ENCODE assay signal across 27 cellular contexts in the genomic region with DNA sequence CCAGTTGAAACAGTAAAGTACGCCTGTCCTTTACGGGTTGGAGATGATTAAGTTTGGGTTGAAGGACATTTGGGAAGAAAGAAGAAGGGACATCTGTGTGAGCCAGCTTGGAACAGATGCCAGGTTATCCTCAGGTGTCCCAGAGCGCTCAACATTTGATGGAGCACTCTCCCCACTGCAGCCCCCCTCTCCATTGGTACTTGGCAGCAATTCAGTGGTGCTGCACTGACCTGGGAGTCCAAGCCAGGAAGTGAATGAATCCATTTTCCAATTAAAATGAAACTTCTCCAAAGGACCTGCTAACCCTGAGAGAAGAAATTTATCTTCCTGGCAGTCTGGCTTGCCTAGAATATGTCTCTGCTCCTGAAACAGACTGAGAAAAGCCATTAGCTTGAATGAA.
"Had no signal": no experiment of that assay in that cellular context is flagged by ENCODE, and none has a peak within 500 bp of the region (broad histone marks: within the 10 kb centered on the region; RNA-seq: fewer than 3 reads in every experiment).

No MANE protein-coding gene starts in this region.

- H3K27me3 ChIP-seq: body of pancreas, brain microvascular endothelial cell, breast epithelium had no signal

- H3K4me1 ChIP-seq: breast epithelium had no signal

- H3K27ac ChIP-seq: body of pancreas, brain microvascular endothelial cell, breast epithelium, WERI-Rb-1 had no signal

- H3K4me3 ChIP-seq: body of pancreas, breast epithelium had no signal

- DNase-seq: activated CD4-positive, alpha-beta memory T cell treated with anti-CD3 and anti-CD28 coated beads for 36 hours; activated CD4-positive, alpha-beta T cell treated with anti-CD3 and anti-CD28 coated beads for 1 hour; activated CD4-positive, alpha-beta T cell treated with anti-CD3 and anti-CD28 coated beads for 36 hours; activated CD4-positive, alpha-beta T cell treated with anti-CD3 and anti-CD28 coated beads for 48 hours; activated CD4-positive, alpha-beta T cell treated with anti-CD3 and anti-CD28 coated beads, Interleukin-2, amount 10 ng/mL, durations not matched to agents 7 days and 5 days; activated CD4-positive, CD25-positive, alpha-beta regulatory T cell; activated CD8-positive, alpha-beta memory T cell treated with anti-CD3 and anti-CD28 coated beads, Interleukin-2, amount 50 U/mL, for 4 hours; activated CD8-positive, alpha-beta T cell treated with anti-CD3 and anti-CD28 coated beads for 36 hours; activated effector memory CD4-positive, alpha-beta T cell treated with Interleukin-2 at 50 U/mL for 16 hours; activated gamma-delta T cell; activated naive CD4-positive, alpha-beta T cell treated with anti-CD3 and anti-CD28 coated beads, Interleukin-2, amount 10 ng/mL, durations not matched to agents 7 days and 5 days; activated naive CD4-positive, alpha-beta T cell treated with Interleukin-2 at 50 U/mL for 16 hours; activated naive CD8-positive, alpha-beta T cell treated with anti-CD3 and anti-CD28 coated beads, Interleukin-2, amount 10 ng/mL, durations not matched to agents 7 days and 5 days; activated naive CD8-positive, alpha-beta T cell treated with anti-CD3 and anti-CD28 coated beads, Interleukin-2, amount 50 U/mL, for 24 hours; activated T-cell treated with anti-CD3 and anti-CD28 coated beads for 4 hours; activated T-cell treated with anti-CD3 and anti-CD28 coated beads, Interleukin-2, amount 50 U/mL, for 1 hour; activated T-cell treated with anti-CD3 and anti-CD28 coated beads, Interleukin-2, amount 50 U/mL, for 4 hours; amniotic stem cell; aorta; body of pancreas; brain microvascular endothelial cell; central memory CD4-positive, alpha-beta T cell; T-helper 1 cell; T-helper 2 cell; T-helper 9 cell; WERI-Rb-1 had no signal

- H3K9me3 ChIP-seq: body of pancreas, breast epithelium had no signal

- H3K36me3 ChIP-seq: brain microvascular endothelial cell, breast epithelium, WERI-Rb-1 had no signal
